Comparison of ENCODE assay signal across 17 cellular contexts in genomic region chr21:34617753-34618339, GRCh38. TPM values are rescaled to one million over a fixed set of nuclear protein-coding genes. Genes with fewer than 3 reads are reported as not detected.
DNase-seq lines count a peak whose midpoint lies in the region; TF ChIP-seq lines count a peak whose summit lies in the region.
"Had no signal": no experiment of that assay in that cellular context is flagged by ENCODE, and none has a peak within 500 bp of the region (broad histone marks: within the 10 kb centered on the region; RNA-seq: fewer than 3 reads in every experiment).

No MANE protein-coding gene starts in this region.

- TF ChIP-seq CTCF in sigmoid colon (IDR thresholded peaks at IDR 0.05) (no peak), foreskin fibroblast (IDR thresholded peaks at IDR 0.05; ENCODE audit: low read depth, low read length) (no peak), GM20000 (IDR thresholded peaks at IDR 0.05; ENCODE audit: extremely low read depth, missing control alignments) (no peak)

- H3K4me3 ChIP-seq in BLaER1 treated with 17β-estradiol and CSF1 and Interleukin-3, amounts not matched to agents 10 nM and 100 nM, result peak overlapping the region in 4 of 10 experiments; percentile 6 to 27 (median 17); a peak in 3 of 20 replicates
- peak overlapping the region; percentile 37 for H3K4me3 ChIP-seq in Jurkat, Clone E6-1 (ENCODE audit: low read length)
- H3K4me3 ChIP-seq in sigmoid colon (no peak overlapping the region), foreskin fibroblast (ENCODE audit: low read depth in 1 of 2, low read length in 2 of 2) (no peak overlapping the region)
- H3K4me3 ChIP-seq: A549 had no signal

- H4K20me1 ChIP-seq in BLaER1 treated with 17β-estradiol and CSF1 and Interleukin-3, amounts not matched to agents 10 nM and 100 nM, result peaks cover 0 to 8% (median 0%) of the 10 kb centered on the region in 11 experiments; a peak in 4 of 22 replicates

- WGBS in sigmoid colon, 2 donors, result 78 to 88% methylated on average over 8 of the region's 8 CpGs

- H3K9ac ChIP-seq in BLaER1 treated with 17β-estradiol and CSF1 and Interleukin-3, amounts not matched to agents 10 nM and 100 nM, result peak overlapping the region in 8 of 11 experiments; percentile 18 to 68 (median 57); a peak in 13 of 22 replicates

- peak in 1 of 4 donors; percentile 27 for TF ChIP-seq EP300 in sigmoid colon (IDR thresholded peaks at IDR 0.05)

- H3K27me3 ChIP-seq in BLaER1 treated with 17β-estradiol and CSF1 and Interleukin-3, amounts not matched to agents 10 nM and 100 nM, result peaks cover 11 to 21% (median 20%) of the 10 kb centered on the region in 11 experiments
- no peaks in the 10 kb centered on the region for H3K27me3 ChIP-seq in sigmoid colon

- peak; percentile 95 for DNase-seq in Jurkat, Clone E6-1 (ENCODE audit: low read depth, low spot score)
- DNase-seq in RPMI8226 (peak; percentile 22), sigmoid colon (peak; percentile 70), NCI-H1105 treated with DMSO at 0.1 percent for 48 hours (lab: John Stamatoyannopoulos, UW) (no peak), foreskin fibroblast (no peak), GM20000 (ENCODE audit: low spot score) (no peak)
- DNase-seq: COR-L47; H9; NCI-H1092 treated with DMSO at 0.1 percent for 48 hours; NCI-H187; NCI-H345; NCI-H69; NK-92 treated with Interleukin-12 subunit alpha and Interleukin-12 subunit beta, amount 100 ng/mL, for 24 hours had no signal

- peak overlapping the region in 9 of 11 experiments; percentile 15 to 85 (median 74); a peak in 17 of 22 replicates for H3K27ac ChIP-seq in BLaER1 treated with 17β-estradiol and CSF1 and Interleukin-3, amounts not matched to agents 10 nM and 100 nM
- H3K27ac ChIP-seq in sigmoid colon, result peak overlapping the region in 1 of 4 donors; percentile 28
- H3K27ac ChIP-seq: A549 had no signal

- H3K9me3 ChIP-seq in BLaER1 treated with 17β-estradiol and CSF1 and Interleukin-3, amounts not matched to agents 10 nM and 100 nM (replicated peaks in 1 of 11), result peaks cover 0 to 16% (median 8%) of the 10 kb centered on the region in 11 experiments; a peak in 13 of 22 replicates
- no peaks in the 10 kb centered on the region for H3K9me3 ChIP-seq in sigmoid colon
- H3K9me3 ChIP-seq: A549 had no signal

- intact Hi-C loops in sigmoid colon (cut with DNase I), result no loop called here

- H3K4me2 ChIP-seq in BLaER1 treated with 17β-estradiol and CSF1 and Interleukin-3, amounts not matched to agents 10 nM and 100 nM, result peak overlapping the region; percentile 61 to 97 (median 85)
- H3K4me2 ChIP-seq: A549 had no signal

- no peak for TF ChIP-seq POLR2A in sigmoid colon (IDR thresholded peaks at IDR 0.05)

- H3K36me3 ChIP-seq in BLaER1 treated with 17β-estradiol and CSF1 and Interleukin-3, amounts not matched to agents 10 nM and 100 nM, result no peaks in the 10 kb centered on the region
- no peaks in the 10 kb centered on the region for H3K36me3 ChIP-seq in sigmoid colon

- H3K4me1 ChIP-seq in BLaER1 treated with 17β-estradiol and CSF1 and Interleukin-3, amounts not matched to agents 10 nM and 100 nM, result peaks cover 58 to 82% (median 73%) of the 10 kb centered on the region in 10 experiments
- H3K4me1 ChIP-seq in sigmoid colon, result peaks cover 0 to 21% (median 11%) of the 10 kb centered on the region in 4 donors

RNA-seq across cellular contexts. Expression of gene RCAN1, which starts 2.9 kb away (rescaled TPM):
- 19.6 TPM for polyA plus RNA-seq in Jurkat, Clone E6-1 (2012; ENCODE audit: insufficient read depth, insufficient read length)
- 10 to 100 TPM; 21.4 to 79.6 (median 28.2) TPM for total RNA-seq in sigmoid colon
- polyA plus RNA-seq in sigmoid colon, result 100 to 1,000 TPM in 1 of 3 donors, 10 to 100 TPM in 2; 38.3 to 148 (median 65.5) TPM

RNA-seq across cellular contexts. Expression of gene CLIC6, which starts 50.9 kb away (rescaled TPM):
- 1.4 TPM for polyA plus RNA-seq in Jurkat, Clone E6-1 (2012; ENCODE audit: insufficient read depth, insufficient read length)
- total RNA-seq in sigmoid colon, result 1 to 10 TPM in 1 of 4 donors, under 1 TPM in 2, not detected in 1; 0.71 to 1.8 (median 0.95) TPM
- 1 to 10 TPM; 1.4 to 6.9 (median 5.4) TPM for polyA plus RNA-seq in sigmoid colon
- total RNA-seq: OCI-LY7 had no signal
- polyA plus RNA-seq: CD14-positive monocyte had no signal

Comparison
In these comparisons a context has a peak if more than half of its experiments do, and no peak if none do; other contexts are left out.
1. DNase-seq: peak in Jurkat, Clone E6-1 (single experiment), RPMI8226 (single experiment) and sigmoid colon (single experiment); none in NCI-H1105 treated with DMSO at 0.1 percent for 48 hours (single experiment), foreskin fibroblast (0 of 2) and GM20000 (single experiment).